Comparison of ENCODE assay signal across 9 cellular contexts in genomic region chr11:4025248-4025956, GRCh38.
DNase-seq lines count a peak whose midpoint lies in the region; TF ChIP-seq lines count a peak whose summit lies in the region.
"Had no signal": no experiment of that assay in that cellular context is flagged by ENCODE, and none has a peak within 500 bp of the region (broad histone marks: within the 10 kb centered on the region; RNA-seq: fewer than 3 reads in every experiment).

No MANE protein-coding gene starts in this region.

- H3K4me3 ChIP-seq in Peyer's patch (no peak overlapping the region), mesenchymal stem cell (ENCODE audit: insufficient read depth in 1 of 2, low read depth in 1 of 2, low read length in 2 of 2) (no peak overlapping the region), tibial artery (no peak overlapping the region)
- no peak overlapping the region for H3K4me3 ChIP-seq in effector memory CD4-positive, alpha-beta T cell (ENCODE audit: insufficient read depth, low read depth, low read length, poor library complexity, severe bottlenecking)

- intact Hi-C loops in tibial artery (cut with DNase I; ENCODE audit: low total_unique reads) = no loop called here

- no peak overlapping the region for H2BK120ac ChIP-seq in mesenchymal stem cell (ENCODE audit: low read depth, low read length)

- no peak overlapping the region for H3K23ac ChIP-seq in mesenchymal stem cell (ENCODE audit: low read length in 2 of 2)

- H2BK12ac ChIP-seq in mesenchymal stem cell (ENCODE audit: low read length in 2 of 2) = no peak overlapping the region

- H4K8ac ChIP-seq in mesenchymal stem cell (ENCODE audit: low read length) = no peak overlapping the region

- no peak for TF ChIP-seq POLR2A in Peyer's patch (IDR thresholded peaks at IDR 0.05)

- H3K27me3 ChIP-seq in Peyer's patch (no peaks in the 10 kb centered on the region), mesenchymal stem cell (ENCODE audit: control insufficient read depth in 1 of 2, insufficient read depth in 1 of 2, low read length in 2 of 2) (no peaks in the 10 kb centered on the region), tibial artery (no peaks in the 10 kb centered on the region)
- no peaks in the 10 kb centered on the region for H3K27me3 ChIP-seq in effector memory CD4-positive, alpha-beta T cell (replicated peaks; ENCODE audit: control insufficient read depth, insufficient read depth, low read length, poor library complexity, severe bottlenecking)
- H3K27me3 ChIP-seq: neutrophil had no signal

- peaks cover 15% of the 10 kb centered on the region for H3K79me1 ChIP-seq in mesenchymal stem cell (replicated peaks; ENCODE audit: low read length, poor library complexity, severe bottlenecking)

- H3K4me1 ChIP-seq in Peyer's patch = no peaks in the 10 kb centered on the region
- no peaks in the 10 kb centered on the region for H3K4me1 ChIP-seq in mesenchymal stem cell (ENCODE audit: control insufficient read depth, insufficient read depth, low read depth, low read length)
- peaks cover 0 to 30% (median 19%) of the 10 kb centered on the region in 4 donors for H3K4me1 ChIP-seq in tibial artery
- H3K4me1 ChIP-seq in effector memory CD4-positive, alpha-beta T cell (ENCODE audit: control insufficient read depth, insufficient read depth, low read length, poor library complexity, severe bottlenecking) = no peaks in the 10 kb centered on the region

- H3K27ac ChIP-seq in Peyer's patch = peak overlapping the region in 3 of 4 donors; percentile 1 to 55 (median 5)
- no peak overlapping the region for H3K27ac ChIP-seq in mesenchymal stem cell (ENCODE audit: low read length, poor library complexity, severe bottlenecking)
- peak overlapping the region; percentile 24 to 49 for H3K27ac ChIP-seq in tibial artery
- no peak overlapping the region for H3K27ac ChIP-seq in effector memory CD4-positive, alpha-beta T cell (ENCODE audit: insufficient read depth, low read length, poor library complexity, severe bottlenecking)
- H3K27ac ChIP-seq: neutrophil had no signal

- H3K4me2 ChIP-seq in mesenchymal stem cell (ENCODE audit: low read length, poor library complexity, severe bottlenecking) = no peak overlapping the region

- H4K91ac ChIP-seq in mesenchymal stem cell (ENCODE audit: low read length) = no peak overlapping the region

- TF ChIP-seq CTCF in Peyer's patch (IDR thresholded peaks at IDR 0.05) (no peak), tibial artery (IDR thresholded peaks at IDR 0.05) (no peak)

- WGBS in mesenchymal stem cell = 88% methylated on average over 2 of the region's 3 CpGs

- H3K4ac ChIP-seq in mesenchymal stem cell (ENCODE audit: low read depth in 1 of 2, low read length in 2 of 2) = no peak overlapping the region

- H3K14ac ChIP-seq in mesenchymal stem cell (ENCODE audit: low read length in 2 of 2) = no peak overlapping the region

- H2AFZ ChIP-seq in mesenchymal stem cell (ENCODE audit: low read depth, low read length) = no peak overlapping the region

- H3K9me3 ChIP-seq in Peyer's patch = no peaks in the 10 kb centered on the region
- H3K9me3 ChIP-seq in mesenchymal stem cell (ENCODE audit: control insufficient read depth, low read length) = no peaks in the 10 kb centered on the region
- no peaks in the 10 kb centered on the region for H3K9me3 ChIP-seq in tibial artery
- H3K9me3 ChIP-seq in effector memory CD4-positive, alpha-beta T cell (ENCODE audit: control insufficient read depth, low read length) = no peaks in the 10 kb centered on the region
- H3K9me3 ChIP-seq: neutrophil had no signal

- no peak overlapping the region for H2AK5ac ChIP-seq in mesenchymal stem cell (ENCODE audit: low read length, severe bottlenecking)

- no peak overlapping the region for H2BK15ac ChIP-seq in mesenchymal stem cell (ENCODE audit: low read depth, poor library complexity, severe bottlenecking)

- H2BK5ac ChIP-seq in mesenchymal stem cell (ENCODE audit: low read depth, low read length, poor library complexity, severe bottlenecking) = no peak overlapping the region

- peak overlapping the region; percentile 51 for H3K9ac ChIP-seq in mesenchymal stem cell (ENCODE audit: low read length)

- peaks cover 0 to 6% (median 0%) of the 10 kb centered on the region in 3 donors for H3K36me3 ChIP-seq in Peyer's patch
- peaks cover 0 to 9% of the 10 kb centered on the region in 2 experiments for H3K36me3 ChIP-seq in mesenchymal stem cell (ENCODE audit: control insufficient read depth in 1 of 2, insufficient read depth in 2 of 2, low read depth in 1 of 2, low read length in 2 of 2)
- peaks cover 0 to 5% (median 0%) of the 10 kb centered on the region in 3 donors for H3K36me3 ChIP-seq in tibial artery
- peaks cover 20% of the 10 kb centered on the region for H3K36me3 ChIP-seq in effector memory CD4-positive, alpha-beta T cell (ENCODE audit: control insufficient read depth, insufficient read depth, low read length)

- H3K18ac ChIP-seq in mesenchymal stem cell (ENCODE audit: low read depth in 1 of 2, low read length in 2 of 2) = no peak overlapping the region

- DNase-seq in Peyer's patch = no peak
- peak; percentile 80 to 92 for DNase-seq in dermis microvascular lymphatic vessel endothelial cell (ENCODE audit: low read depth in 2 of 2)
- DNase-seq in mesenchymal stem cell = peak; percentile 28
- DNase-seq in tibial artery = no peak
- no peak for DNase-seq in NCI-H526 treated with DMSO at 0.1 percent for 48 hours (lab: John Stamatoyannopoulos, UW)
- DNase-seq in effector memory CD4-positive, alpha-beta T cell = no peak
- DNase-seq in CD1c-positive myeloid dendritic cell (ENCODE audit: extremely low spot score) = no peak
- DNase-seq: NCI-H2029 had no signal

Comparison
In these comparisons a context has a peak if more than half of its experiments do, and no peak if none do; other contexts are left out.
1. DNase-seq: peak in dermis microvascular lymphatic vessel endothelial cell (2 of 2) and mesenchymal stem cell (single experiment); none in Peyer's patch (0 of 3), tibial artery (0 of 2), NCI-H526 treated with DMSO at 0.1 percent for 48 hours (single experiment), effector memory CD4-positive, alpha-beta T cell (0 of 3) and CD1c-positive myeloid dendritic cell (single experiment).
2. H3K27ac ChIP-seq: peak in Peyer's patch (3 of 4) and tibial artery (2 of 2); none in mesenchymal stem cell (single experiment) and effector memory CD4-positive, alpha-beta T cell (single experiment).